23 cellular contexts compared by ENCODE assay signal in the genomic region with DNA sequence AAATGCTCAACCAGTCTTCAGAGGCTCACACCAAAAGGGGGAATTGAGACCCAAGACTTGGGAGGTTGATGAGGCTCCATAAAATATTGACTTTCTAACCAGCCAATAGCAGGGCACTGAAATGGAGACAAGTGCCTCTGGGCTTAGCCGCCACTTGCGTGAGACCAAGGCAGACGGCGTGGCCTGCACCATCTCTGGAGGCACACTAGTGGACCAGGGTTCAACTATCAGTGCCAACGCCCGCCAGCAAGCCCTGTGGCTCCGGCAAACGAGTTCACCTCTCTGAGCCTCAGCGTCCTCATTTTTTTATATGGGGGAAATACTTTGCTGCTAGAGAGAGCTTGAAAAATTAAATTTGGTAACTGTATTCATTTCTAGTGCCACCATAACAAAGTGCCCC. TPM values are rescaled to one million over a fixed set of nuclear protein-coding genes. Genes with fewer than 3 reads are reported as not detected.
"Had no signal": no experiment of that assay in that cellular context is flagged by ENCODE, and none has a peak within 500 bp of the region (broad histone marks: within the 10 kb centered on the region; RNA-seq: fewer than 3 reads in every experiment).

No MANE protein-coding gene starts in this region.

- ATAC-seq: left colon; left lung; mucosa of descending colon; naive thymus-derived CD4-positive, alpha-beta T cell; natural killer cell treated with Interleukin-12 subunit alpha and Interleukin-12 subunit beta and Interleukin-15 and Interleukin-18, amount 100 ng/mL, for 72 hours; pancreas; psoas muscle; right lobe of liver; stimulated activated memory B cell treated with anti-CD40 and anti-IgM and Interleukin-4, amounts not matched to agents 10 μg/mL and 1 μg/mL and 100 μg/mL, for 72 hours; stimulated activated naive CD8-positive, alpha-beta T cell treated with anti-CD3 and anti-CD28 coated beads, Interleukin-15, amount 100 ng/mL, for 72 hours had no signal

- H3K27me3 ChIP-seq: pancreas, right lobe of liver, tibial nerve, upper lobe of left lung had no signal

- DNase-seq: head of caudate nucleus; hippocampal formation; left colon; midbrain; mucosa of descending colon; naive thymus-derived CD4-positive, alpha-beta T cell; pancreas; psoas muscle; right lobe of liver; stimulated activated CD4-positive, alpha-beta T cell treated with anti-CD3 and anti-CD28 coated beads, Interleukin-1b, Interleukin-23, amount 100 ng/mL, for 48 hours; stimulated activated CD4-positive, alpha-beta T cell treated with anti-CD3 and anti-CD28 coated beads, Interleukin-2, amount 100 ng/mL, for 48 hours; stimulated activated CD4-positive, alpha-beta T cell treated with anti-CD3 and anti-CD28 coated beads, Interleukin-4, amount 100 ng/mL, for 4 hours; stimulated activated CD8-positive, alpha-beta memory T cell treated with anti-CD3 and anti-CD28 coated beads, Interleukin-4, amount 100 ng/mL, for 48 hours; stimulated activated naive CD4-positive, alpha-beta T cell treated with Interleukin-2 at 50 U/mL for 16 hours; stimulated activated naive CD8-positive, alpha-beta T cell treated with anti-CD3 and anti-CD28 coated beads, Interleukin-15, amount 100 ng/mL, for 72 hours; substantia nigra; upper lobe of left lung had no signal

- H3K4me1 ChIP-seq: left lung, pancreas, psoas muscle, right lobe of liver, tibial nerve, upper lobe of left lung had no signal

- H3K27ac ChIP-seq: left lung, pancreas, psoas muscle, right lobe of liver, tibial nerve, upper lobe of left lung had no signal

- H3K4me2 ChIP-seq: smooth muscle cell had no signal

- H3K4me3 ChIP-seq: left lung, mucosa of descending colon, pancreas, psoas muscle, right lobe of liver, smooth muscle cell, tibial nerve, upper lobe of left lung had no signal

- H3K9me3 ChIP-seq: left lung, mucosa of descending colon, pancreas, psoas muscle, right lobe of liver, upper lobe of left lung had no signal

- H3K36me3 ChIP-seq: left lung, pancreas, right lobe of liver, tibial nerve, upper lobe of left lung had no signal

RNA-seq across cellular contexts. Expression of gene PPP2R2C, which starts 50.3 kb away (rescaled TPM):
- total RNA-seq: naive thymus-derived CD4-positive, alpha-beta T cell; natural killer cell treated with Interleukin-12 subunit alpha and Interleukin-12 subunit beta and Interleukin-15 and Interleukin-18, amount 100 ng/mL, for 72 hours; skeletal muscle tissue had no signal
